8 cellular contexts compared by ENCODE assay signal in genomic region chr1:36099681-36100341, GRCh38. TPM values are rescaled to one million over a fixed set of nuclear protein-coding genes. Genes with fewer than 3 reads are reported as not detected.
DNase-seq lines count a peak whose midpoint lies in the region; ATAC-seq and TF ChIP-seq lines count a peak whose summit lies in the region.

No MANE protein-coding gene starts in this region.

- POLR2A ChIA-PET in A673 (lab: Charles Lee; ENCODE audit: low non-redundant PET) = no interaction called here

- H3K27me3 ChIP-seq in A673 (replicated peaks; ENCODE audit: insufficient read depth, low read depth, low read length, poor library complexity) = no peaks in the 10 kb centered on the region

- intact Hi-C loops in A673 (cut with micrococcal nuclease; ENCODE audit: unreplicated experiment) = loop anchor here (1.0 to 5.0 kb wide), 5 partner anchors 32 to 320 kb away; no protein-coding TSS in a partner anchor

- no peak overlapping the region for H3K4me3 ChIP-seq in A673 (ENCODE audit: low read depth, low read length, poor library complexity, severe bottlenecking)

- no peaks in the 10 kb centered on the region for H3K4me1 Mint-ChIP-seq in central memory CD8-positive, alpha-beta T cell

- peak; percentile 82 for DNase-seq in A673 (ENCODE audit: low spot score)
- DNase-seq in NCI-H2171 treated with DMSO at 0.1 percent for 48 hours (lab: John Stamatoyannopoulos, UW) = peak; percentile 75
- DNase-seq in activated CD4-positive, alpha-beta T cell treated with anti-CD3 and anti-CD28 coated beads for 1 hour = peak; percentile 65
- DNase-seq in central memory CD8-positive, alpha-beta T cell (ENCODE audit: low spot score in 2 of 2) = peak; percentile 58 to 63
- peak; percentile 80 for DNase-seq in kidney tubule cell (ENCODE audit: low spot score)
- DNase-seq in stimulated activated CD4-positive, alpha-beta T cell treated with anti-CD3 and anti-CD28 coated beads, Interleukin-2, amount 100 ng/mL, for 48 hours = peak; percentile 78 to 79

- no peak overlapping the region for H3K4me3 Mint-ChIP-seq in central memory CD8-positive, alpha-beta T cell

- H3K27ac Mint-ChIP-seq in central memory CD8-positive, alpha-beta T cell (ENCODE audit: low read depth) = no peak overlapping the region

- CTCF ChIA-PET in A673 (lab: Charles Lee) = interaction anchor here (0.6 kb wide), 2 partner anchors 88 to 198 kb away, joined by 3 to 5 read pairs; no protein-coding TSS in a partner anchor

- H3K27ac ChIP-seq in A673 (ENCODE audit: low read depth, low read length, poor library complexity, severe bottlenecking) = no peak overlapping the region

- H3K36me3 ChIP-seq in A673 (ENCODE audit: insufficient read depth, low read length, poor library complexity, severe bottlenecking) = peaks cover 14% of the 10 kb centered on the region

- no peaks in the 10 kb centered on the region for H3K9me3 Mint-ChIP-seq in central memory CD8-positive, alpha-beta T cell

- H3K9me3 ChIP-seq in A673 (ENCODE audit: low read depth, low read length, poor library complexity, severe bottlenecking) = no peaks in the 10 kb centered on the region

- H3K27me3 Mint-ChIP-seq in central memory CD8-positive, alpha-beta T cell = no peaks in the 10 kb centered on the region

- peak; percentile 92 for TF ChIP-seq CTCF in A673 (conservative IDR thresholded peaks at IDR 0.05; ENCODE audit: low read depth, low read length)

- BruUV-seq in A673 (replicated peaks; lab: Mats Ljungman, UMichigan) = no TSS peak

- ATAC-seq in GM18867 (IDR thresholded peaks at IDR 0.05; ENCODE audit: unreplicated experiment) = peak; percentile 46
- ATAC-seq in central memory CD8-positive, alpha-beta T cell (replicated peaks; ENCODE audit: extremely low read depth, poor library complexity, severe bottlenecking) = peak; percentile 74
- ATAC-seq in HG02938 (IDR thresholded peaks at IDR 0.05; ENCODE audit: unreplicated experiment) = no peak

- peaks cover 7% of the 10 kb centered on the region for H3K4me1 ChIP-seq in A673 (ENCODE audit: insufficient read depth, low read length, poor library complexity, severe bottlenecking)

- peaks cover 12% of the 10 kb centered on the region for H3K36me3 Mint-ChIP-seq in central memory CD8-positive, alpha-beta T cell (ENCODE audit: insufficient read depth)

RNA-seq across cellular contexts. Expression of gene ADPRS, which starts 11.1 kb away (rescaled TPM):
- total RNA-seq in A673 (2021) = 34.2 and 37.2 TPM in 2 replicates

RNA-seq across cellular contexts. Expression of gene TEKT2, which starts 15.9 kb away (rescaled TPM):
- total RNA-seq in A673 (2021) = 2.8 and 4.6 TPM in 2 replicates

RNA-seq across cellular contexts. Expression of gene COL8A2, which starts 25.2 kb away (rescaled TPM):
- 0.22 and 0.24 TPM in 2 replicates for total RNA-seq in A673 (2021)

RNA-seq across cellular contexts. Expression of gene TRAPPC3, which starts 49.5 kb away (rescaled TPM):
- total RNA-seq in A673 (2021) = 86.5 and 86.6 TPM in 2 replicates

RNA-seq across cellular contexts. Expression of gene MAP7D1, which starts 56.1 kb away (rescaled TPM):
- total RNA-seq in A673 (2021) = 192 and 206 TPM in 2 replicates
